Comparison of ENCODE assay signal across 11 cellular contexts in genomic region chr6:54846857-54847721, GRCh38. TPM values are rescaled to one million over a fixed set of nuclear protein-coding genes. Genes with fewer than 3 reads are reported as not detected.
DNase-seq lines count a peak whose midpoint lies in the region; ATAC-seq and TF ChIP-seq lines count a peak whose summit lies in the region.
"Had no signal": no experiment of that assay in that cellular context is flagged by ENCODE, and none has a peak within 500 bp of the region (broad histone marks: within the 10 kb centered on the region; RNA-seq: fewer than 3 reads in every experiment).

No MANE protein-coding gene starts in this region.

- peaks cover 17 to 26% of the 10 kb centered on the region in 2 donors for H3K9me3 Mint-ChIP-seq in stimulated activated naive CD8-positive, alpha-beta T cell treated with anti-CD3 and anti-CD28 coated beads, Interleukin-15, amount 100 ng/mL, for 72 hours
- no peaks in the 10 kb centered on the region for H3K9me3 Mint-ChIP-seq in endothelial cell (ENCODE audit: unreplicated experiment)

- H3K4me1 ChIP-seq in lower lobe of right lung = no peaks in the 10 kb centered on the region
- peaks cover 14% of the 10 kb centered on the region for H3K4me1 ChIP-seq in vagina

- H3K4me3 ChIP-seq in lower lobe of right lung (peak overlapping the region; percentile 51), vagina (peak overlapping the region; percentile 20 to 54)
- H3K4me3 ChIP-seq: BLaER1 treated with 17β-estradiol and CSF1 and Interleukin-3, amounts not matched to agents 10 nM and 100 nM had no signal

- no peak for DNase-seq in stimulated activated naive CD8-positive, alpha-beta T cell treated with anti-CD3 and anti-CD28 coated beads, Interleukin-15, amount 100 ng/mL, for 72 hours
- DNase-seq in stimulated activated naive CD8-positive, alpha-beta T cell treated with anti-CD3 and anti-CD28 coated beads, Interleukin-15, Interleukin-2, amounts not matched to agents 100 U/mL and 50 U/mL, for 24 hours = no peak
- DNase-seq in endothelial cell (ENCODE audit: low spot score) (peak; percentile 46), lower lobe of right lung (no peak), vagina (ENCODE audit: extremely low spot score in 2 of 2) (no peak), cerebellum (ENCODE audit: low spot score) (no peak)
- DNase-seq: activated CD8-positive, alpha-beta T cell treated with anti-CD3 and anti-CD28 coated beads, Interleukin-2, amount 10 ng/mL, durations not matched to agents 7 days and 5 days; MM.1S had no signal

- ATAC-seq in stimulated activated naive CD8-positive, alpha-beta T cell treated with anti-CD3 and anti-CD28 coated beads, Interleukin-15, amount 100 ng/mL, for 72 hours = peak; percentile 43
- no peak for ATAC-seq in stimulated activated naive CD8-positive, alpha-beta T cell treated with anti-CD3 and anti-CD28 coated beads, Interleukin-15, Interleukin-2, amounts not matched to agents 100 U/mL and 50 U/mL, for 24 hours
- ATAC-seq in lower lobe of right lung (peak; percentile 54 to 55), GM18873 (IDR thresholded peaks at IDR 0.05; ENCODE audit: low FRiP score, unreplicated experiment) (no peak), HG02763 (IDR thresholded peaks at IDR 0.05; ENCODE audit: unreplicated experiment) (no peak)
- ATAC-seq: activated CD8-positive, alpha-beta T cell treated with anti-CD3 and anti-CD28 coated beads, Interleukin-2, amount 10 ng/mL, durations not matched to agents 7 days and 5 days had no signal

- H3K27ac ChIP-seq in lower lobe of right lung (no peak overlapping the region), vagina (peak overlapping the region; percentile 72)
- H3K27ac ChIP-seq: BLaER1 treated with 17β-estradiol and CSF1 and Interleukin-3, amounts not matched to agents 10 nM and 100 nM had no signal

- H3K36me3 ChIP-seq in lower lobe of right lung (no peaks in the 10 kb centered on the region), vagina (no peaks in the 10 kb centered on the region)
- H3K36me3 ChIP-seq: BLaER1 treated with 17β-estradiol and CSF1 and Interleukin-3, amounts not matched to agents 10 nM and 100 nM had no signal

- intact Hi-C loops in lower lobe of right lung (cut with DNase I) (no loop called here), vagina (cut with DNase I) (no loop called here)

- TF ChIP-seq CTCF in endothelial cell (IDR thresholded peaks at IDR 0.05; ENCODE audit: unreplicated experiment) (no peak), lower lobe of right lung (IDR thresholded peaks at IDR 0.05) (no peak), vagina (IDR thresholded peaks at IDR 0.05) (no peak)

- no peak overlapping the region for H3K27ac Mint-ChIP-seq in stimulated activated naive CD8-positive, alpha-beta T cell treated with anti-CD3 and anti-CD28 coated beads, Interleukin-15, amount 100 ng/mL, for 72 hours
- peak overlapping the region; percentile 13 for H3K27ac Mint-ChIP-seq in endothelial cell (ENCODE audit: unreplicated experiment)
- H3K27ac Mint-ChIP-seq: activated CD8-positive, alpha-beta T cell treated with anti-CD3 and anti-CD28 coated beads, Interleukin-2, amount 10 ng/mL, durations not matched to agents 7 days and 5 days had no signal

- no peak for TF ChIP-seq POLR2A in vagina (IDR thresholded peaks at IDR 0.05)

- no peak overlapping the region for H3K4me3 Mint-ChIP-seq in stimulated activated naive CD8-positive, alpha-beta T cell treated with anti-CD3 and anti-CD28 coated beads, Interleukin-15, amount 100 ng/mL, for 72 hours
- H3K4me3 Mint-ChIP-seq in endothelial cell (ENCODE audit: unreplicated experiment) = peak overlapping the region; percentile 97
- H3K4me3 Mint-ChIP-seq: activated CD8-positive, alpha-beta T cell treated with anti-CD3 and anti-CD28 coated beads, Interleukin-2, amount 10 ng/mL, durations not matched to agents 7 days and 5 days had no signal

- no peaks in the 10 kb centered on the region for H3K36me3 Mint-ChIP-seq in endothelial cell (ENCODE audit: low read depth, unreplicated experiment)

- no peaks in the 10 kb centered on the region for H3K9me3 ChIP-seq in lower lobe of right lung
- H3K9me3 ChIP-seq in vagina = no peaks in the 10 kb centered on the region

- H3K27me3 ChIP-seq in lower lobe of right lung (ENCODE audit: low read depth) (peaks cover 17% of the 10 kb centered on the region), vagina (no peaks in the 10 kb centered on the region)
- H3K27me3 ChIP-seq: BLaER1 treated with 17β-estradiol and CSF1 and Interleukin-3, amounts not matched to agents 10 nM and 100 nM had no signal

- no peaks in the 10 kb centered on the region for H3K4me1 Mint-ChIP-seq in stimulated activated naive CD8-positive, alpha-beta T cell treated with anti-CD3 and anti-CD28 coated beads, Interleukin-15, amount 100 ng/mL, for 72 hours
- H3K4me1 Mint-ChIP-seq in endothelial cell (ENCODE audit: unreplicated experiment) = peaks cover 14% of the 10 kb centered on the region

- H3K27me3 Mint-ChIP-seq in stimulated activated naive CD8-positive, alpha-beta T cell treated with anti-CD3 and anti-CD28 coated beads, Interleukin-15, amount 100 ng/mL, for 72 hours = peaks cover 34% of the 10 kb centered on the region
- peaks cover 7% of the 10 kb centered on the region for H3K27me3 Mint-ChIP-seq in endothelial cell (ENCODE audit: unreplicated experiment)

RNA-seq across cellular contexts. Expression of gene FAM83B, which starts 0.5 kb away (rescaled TPM):
- total RNA-seq in endothelial cell (ENCODE audit: unreplicated experiment) (1.1 TPM), lower lobe of right lung (0.12 TPM), vagina (35.8 TPM), cerebellum (0.64 TPM)
- total RNA-seq: activated CD8-positive, alpha-beta T cell treated with anti-CD3 and anti-CD28 coated beads, Interleukin-2, amount 10 ng/mL, durations not matched to agents 7 days and 5 days had no signal

Comparison
In these comparisons a context has a peak if more than half of its experiments do, and no peak if none do; other contexts are left out.
1. ATAC-seq: peak in stimulated activated naive CD8-positive, alpha-beta T cell treated with anti-CD3 and anti-CD28 coated beads, Interleukin-15, amount 100 ng/mL, for 72 hours (single experiment) and lower lobe of right lung (2 of 2); none in stimulated activated naive CD8-positive, alpha-beta T cell treated with anti-CD3 and anti-CD28 coated beads, Interleukin-15, Interleukin-2, amounts not matched to agents 100 U/mL and 50 U/mL, for 24 hours (single experiment), GM18873 (single experiment) and HG02763 (single experiment).
2. RNA of gene FAM83B, which starts 0.5 kb away (total RNA-seq): 35.8 TPM in vagina (single experiment); 1.1 TPM in endothelial cell (single experiment), 0.64 TPM in cerebellum (single experiment) and 0.12 TPM in lower lobe of right lung (single experiment); every median in the first group is over 10 times any median in the second.